18 cellular contexts compared by ENCODE assay signal in the genomic region with DNA sequence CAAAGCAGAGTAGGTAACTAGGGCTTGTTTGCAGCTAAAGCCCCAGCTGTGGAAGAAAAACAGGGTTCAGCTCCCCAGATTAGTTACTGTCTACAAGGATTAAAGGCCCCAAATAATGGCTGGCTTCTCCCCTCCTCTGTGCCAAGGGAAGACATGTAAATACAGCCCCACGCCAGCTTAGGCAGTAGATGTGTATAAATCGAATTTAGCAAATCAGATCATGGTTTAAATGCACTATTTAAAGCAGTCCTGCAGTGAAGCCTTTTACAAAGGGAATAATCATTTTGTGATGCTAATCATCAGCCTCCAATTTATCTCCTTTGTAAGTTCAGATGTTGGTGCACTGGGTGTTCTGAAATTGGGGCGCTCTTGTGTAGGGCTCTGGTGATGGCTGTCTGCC.
"Had no signal": no experiment of that assay in that cellular context is flagged by ENCODE, and none has a peak within 500 bp of the region (broad histone marks: within the 10 kb centered on the region; RNA-seq: fewer than 3 reads in every experiment).

No MANE protein-coding gene starts in this region.

- H3K36me3 ChIP-seq: heart left ventricle, ovary, right atrium auricular region, sigmoid colon, stomach, tibial artery, upper lobe of left lung, uterus had no signal

- H3K4me3 ChIP-seq: heart left ventricle, ovary, right atrium auricular region, sigmoid colon, skin epidermis, stomach, tibial artery, upper lobe of left lung, uterus had no signal

- DNase-seq: cortex of kidney; effector memory CD4-positive, alpha-beta T cell; heart left ventricle; mammary epithelial cell; naive thymus-derived CD4-positive, alpha-beta T cell; ovary; sigmoid colon; stimulated activated CD4-positive, alpha-beta T cell treated with anti-CD3 and anti-CD28 coated beads, Interleukin-12 subunit alpha, Interleukin-12 subunit beta, amount 100 ng/mL, for 4 hours; stimulated activated naive CD4-positive, alpha-beta T cell; stomach; substantia nigra; tibial artery; upper lobe of left lung; uterus had no signal

- H3K9me3 ChIP-seq: heart left ventricle, ovary, right atrium auricular region, sigmoid colon, stomach, tibial artery, upper lobe of left lung, uterus had no signal

- H3K27ac ChIP-seq: heart left ventricle, ovary, right atrium auricular region, sigmoid colon, skin epidermis, stomach, tibial artery, upper lobe of left lung, uterus had no signal

- ATAC-seq: esophagus mucosa; heart left ventricle; left lobe of liver; naive thymus-derived CD4-positive, alpha-beta T cell had no signal
